1 cellular context compared by ENCODE assay signal in genomic region chr2:179106342-179107178, GRCh38.
TF ChIP-seq lines count a peak whose summit lies in the region.

No MANE protein-coding gene starts in this region.

TF ChIP-seq in GM12878, 131 proteins besides CTCF, POLR2A, EP300 and RAD21 (continued from another document and continues in another):
- TF ChIP-seq ZBED1 (IDR thresholded peaks at IDR 0.05; ENCODE audit: borderline replicate concordance) (no peak), CHD2 (IDR thresholded peaks at IDR 0.05; ENCODE audit: borderline replicate concordance, low read depth, low read length) (no peak), BACH1 (IDR thresholded peaks at IDR 0.05; ENCODE audit: borderline replicate concordance) (no peak), SMARCA5 (IDR thresholded peaks at IDR 0.05) (peak; percentile 74; the same call in 1 of the 2 replicates), MYC (IDR thresholded peaks at IDR 0.05; ENCODE audit: insufficient read depth, insufficient read length, insufficient replicate concordance, low read length, severe bottlenecking) (no peak), ZZZ3 (IDR thresholded peaks at IDR 0.05; ENCODE audit: control insufficient read depth, insufficient read length, low read depth) (no peak), ETV6 (conservative IDR thresholded peaks at IDR 0.05 in 1 of 2, IDR thresholded peaks at IDR 0.05 in 1 of 2; ENCODE audit: borderline replicate concordance in 1 of 2, low read depth in 1 of 2) (no peak), IKZF1 (conservative IDR thresholded peaks at IDR 0.05) (peak; percentile 69), HDAC2 (IDR thresholded peaks at IDR 0.05) (no peak), IRF5 (IDR thresholded peaks at IDR 0.05; ENCODE audit: borderline replicate concordance) (no peak), ZNF217 (IDR thresholded peaks at IDR 0.05) (no peak; the same call in 1 of the 2 replicates), FOXK2 (IDR thresholded peaks at IDR 0.05) (no peak), NBN (IDR thresholded peaks at IDR 0.05) (peak; percentile 84), POLR2AphosphoS2 (IDR thresholded peaks at IDR 0.05; ENCODE audit: low read depth, low read length) (no peak), HDAC6 (IDR thresholded peaks at IDR 0.05; ENCODE audit: unreplicated experiment) (no peak), LARP7 (IDR thresholded peaks at IDR 0.05) (no peak), TAF1 (IDR thresholded peaks at IDR 0.05; ENCODE audit: borderline replicate concordance, low read depth, low read length) (no peak), SUPT20H (IDR thresholded peaks at IDR 0.05; ENCODE audit: borderline replicate concordance, control insufficient read depth, low read depth, low read length) (no peak), NR2C1 (IDR thresholded peaks at IDR 0.05) (peak; percentile 37; the same call in 1 of the 2 replicates), STAT1 (conservative IDR thresholded peaks at IDR 0.05) (no peak), RAD51 (IDR thresholded peaks at IDR 0.05) (no peak), BCL11A (IDR thresholded peaks at IDR 0.05; ENCODE audit: low read depth, low read length) (no peak), MTA2 (IDR thresholded peaks at IDR 0.05; ENCODE audit: low read depth) (peak; percentile 87), TCF12 (IDR thresholded peaks at IDR 0.05; ENCODE audit: low read depth, low read length) (no peak), ZNF207 (IDR thresholded peaks at IDR 0.05; ENCODE audit: borderline replicate concordance) (no peak), PML (IDR thresholded peaks at IDR 0.05; ENCODE audit: low read length) (no peak), BCL3 (IDR thresholded peaks at IDR 0.05; ENCODE audit: borderline replicate concordance, insufficient read depth, low read depth, low read length, poor library complexity, severe bottlenecking) (no peak), NFXL1 (IDR thresholded peaks at IDR 0.05; ENCODE audit: borderline replicate concordance) (no peak), DPF2 (IDR thresholded peaks at IDR 0.05) (0 out of 2 replicates have a peak, but pooled peaks have one; percentile 45), MEF2A (IDR thresholded peaks at IDR 0.05; ENCODE audit: insufficient read depth, low read depth, low read length) (no peak), KDM1A (IDR thresholded peaks at IDR 0.05; ENCODE audit: borderline replicate concordance) (no peak), CREM (IDR thresholded peaks at IDR 0.05; ENCODE audit: low read depth) (peak; percentile 31; the same call in 1 of the 2 replicates), NRF1 (conservative IDR thresholded peaks at IDR 0.05; ENCODE audit: low read depth, low read length) (no peak), ESRRA (IDR thresholded peaks at IDR 0.05; ENCODE audit: low read length) (no peak), NR2F1 (conservative IDR thresholded peaks at IDR 0.05) (peak; percentile 76), ATF3 (IDR thresholded peaks at IDR 0.05; ENCODE audit: borderline replicate concordance, extremely low read depth, low read depth, low read length) (no peak), ELK1 (IDR thresholded peaks at IDR 0.05; ENCODE audit: low read depth, low read length) (no peak), FOS (IDR thresholded peaks at IDR 0.05; ENCODE audit: borderline replicate concordance, extremely low read depth, insufficient read length) (no peak), E2F4 (IDR thresholded peaks at IDR 0.05; ENCODE audit: low read depth, low read length) (no peak), JUNB (IDR thresholded peaks at IDR 0.05) (peak; percentile 57), HCFC1 (IDR thresholded peaks at IDR 0.05; ENCODE audit: low read length) (no peak), SRF (IDR thresholded peaks at IDR 0.05; ENCODE audit: low read depth in 2 of 2, low read length in 2 of 2) (no peak), GABPA (IDR thresholded peaks at IDR 0.05; ENCODE audit: low read depth) (no peak), RCOR1 (conservative IDR thresholded peaks at IDR 0.05; ENCODE audit: low read depth, low read length) (no peak), SPI1 (IDR thresholded peaks at IDR 0.05; ENCODE audit: borderline replicate concordance, insufficient read depth, low read depth, low read length) (no peak), RBBP5 (conservative IDR thresholded peaks at IDR 0.05) (no peak), SMC3 (IDR thresholded peaks at IDR 0.05; ENCODE audit: borderline replicate concordance, low read length) (no peak), TARDBP (IDR thresholded peaks at IDR 0.05; ENCODE audit: borderline replicate concordance) (no peak), KAT2A (conservative IDR thresholded peaks at IDR 0.05; ENCODE audit: control insufficient read depth, low read depth, low read length) (no peak), BHLHE40 (IDR thresholded peaks at IDR 0.05; ENCODE audit: borderline replicate concordance in 1 of 2, low read depth in 2 of 2, low read length in 1 of 2) (peak; percentile 22 to 67; a peak in 2 of 4 replicates), PBX3 (IDR thresholded peaks at IDR 0.05; ENCODE audit: insufficient replicate concordance, low read depth, low read length) (peak; percentile 32), JUND (IDR thresholded peaks at IDR 0.05; ENCODE audit: low read depth, low read length) (no peak)
- TF ChIP-seq, protein P1, sequence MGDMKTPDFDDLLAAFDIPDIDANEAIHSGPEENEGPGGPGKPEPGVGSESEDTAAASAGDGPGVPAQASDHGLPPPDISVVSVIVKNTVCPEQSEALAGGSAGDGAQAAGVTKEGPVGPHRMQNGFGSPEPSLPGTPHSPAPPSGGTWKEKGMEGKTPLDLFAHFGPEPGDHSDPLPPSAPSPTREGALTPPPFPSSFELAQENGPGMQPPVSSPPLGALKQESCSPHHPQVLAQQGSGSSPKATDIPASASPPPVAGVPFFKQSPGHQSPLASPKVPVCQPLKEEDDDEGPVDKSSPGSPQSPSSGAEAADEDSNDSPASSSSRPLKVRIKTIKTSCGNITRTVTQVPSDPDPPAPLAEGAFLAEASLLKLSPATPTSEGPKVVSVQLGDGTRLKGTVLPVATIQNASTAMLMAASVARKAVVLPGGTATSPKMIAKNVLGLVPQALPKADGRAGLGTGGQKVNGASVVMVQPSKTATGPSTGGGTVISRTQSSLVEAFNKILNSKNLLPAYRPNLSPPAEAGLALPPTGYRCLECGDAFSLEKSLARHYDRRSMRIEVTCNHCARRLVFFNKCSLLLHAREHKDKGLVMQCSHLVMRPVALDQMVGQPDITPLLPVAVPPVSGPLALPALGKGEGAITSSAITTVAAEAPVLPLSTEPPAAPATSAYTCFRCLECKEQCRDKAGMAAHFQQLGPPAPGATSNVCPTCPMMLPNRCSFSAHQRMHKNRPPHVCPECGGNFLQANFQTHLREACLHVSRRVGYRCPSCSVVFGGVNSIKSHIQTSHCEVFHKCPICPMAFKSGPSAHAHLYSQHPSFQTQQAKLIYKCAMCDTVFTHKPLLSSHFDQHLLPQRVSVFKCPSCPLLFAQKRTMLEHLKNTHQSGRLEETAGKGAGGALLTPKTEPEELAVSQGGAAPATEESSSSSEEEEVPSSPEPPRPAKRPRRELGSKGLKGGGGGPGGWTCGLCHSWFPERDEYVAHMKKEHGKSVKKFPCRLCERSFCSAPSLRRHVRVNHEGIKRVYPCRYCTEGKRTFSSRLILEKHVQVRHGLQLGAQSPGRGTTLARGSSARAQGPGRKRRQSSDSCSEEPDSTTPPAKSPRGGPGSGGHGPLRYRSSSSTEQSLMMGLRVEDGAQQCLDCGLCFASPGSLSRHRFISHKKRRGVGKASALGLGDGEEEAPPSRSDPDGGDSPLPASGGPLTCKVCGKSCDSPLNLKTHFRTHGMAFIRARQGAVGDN (IDR thresholded peaks at IDR 0.05): no peak
- TF ChIP-seq, protein P2, sequence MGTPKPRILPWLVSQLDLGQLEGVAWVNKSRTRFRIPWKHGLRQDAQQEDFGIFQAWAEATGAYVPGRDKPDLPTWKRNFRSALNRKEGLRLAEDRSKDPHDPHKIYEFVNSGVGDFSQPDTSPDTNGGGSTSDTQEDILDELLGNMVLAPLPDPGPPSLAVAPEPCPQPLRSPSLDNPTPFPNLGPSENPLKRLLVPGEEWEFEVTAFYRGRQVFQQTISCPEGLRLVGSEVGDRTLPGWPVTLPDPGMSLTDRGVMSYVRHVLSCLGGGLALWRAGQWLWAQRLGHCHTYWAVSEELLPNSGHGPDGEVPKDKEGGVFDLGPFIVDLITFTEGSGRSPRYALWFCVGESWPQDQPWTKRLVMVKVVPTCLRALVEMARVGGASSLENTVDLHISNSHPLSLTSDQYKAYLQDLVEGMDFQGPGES (IDR thresholded peaks at IDR 0.05): no peak
- TF ChIP-seq, protein P3, sequence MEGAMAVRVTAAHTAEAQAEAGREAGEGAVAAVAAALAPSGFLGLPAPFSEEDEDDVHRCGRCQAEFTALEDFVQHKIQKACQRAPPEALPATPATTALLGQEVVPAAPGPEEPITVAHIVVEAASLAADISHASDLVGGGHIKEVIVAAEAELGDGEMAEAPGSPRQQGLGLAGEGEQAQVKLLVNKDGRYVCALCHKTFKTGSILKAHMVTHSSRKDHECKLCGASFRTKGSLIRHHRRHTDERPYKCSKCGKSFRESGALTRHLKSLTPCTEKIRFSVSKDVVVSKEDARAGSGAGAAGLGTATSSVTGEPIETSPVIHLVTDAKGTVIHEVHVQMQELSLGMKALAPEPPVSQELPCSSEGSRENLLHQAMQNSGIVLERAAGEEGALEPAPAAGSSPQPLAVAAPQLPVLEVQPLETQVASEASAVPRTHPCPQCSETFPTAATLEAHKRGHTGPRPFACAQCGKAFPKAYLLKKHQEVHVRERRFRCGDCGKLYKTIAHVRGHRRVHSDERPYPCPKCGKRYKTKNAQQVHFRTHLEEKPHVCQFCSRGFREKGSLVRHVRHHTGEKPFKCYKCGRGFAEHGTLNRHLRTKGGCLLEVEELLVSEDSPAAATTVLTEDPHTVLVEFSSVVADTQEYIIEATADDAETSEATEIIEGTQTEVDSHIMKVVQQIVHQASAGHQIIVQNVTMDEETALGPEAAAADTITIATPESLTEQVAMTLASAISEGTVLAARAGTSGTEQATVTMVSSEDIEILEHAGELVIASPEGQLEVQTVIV (IDR thresholded peaks at IDR 0.05; ENCODE audit: borderline replicate concordance, partially characterized antibody): no peak
